In the genomic region with DNA sequence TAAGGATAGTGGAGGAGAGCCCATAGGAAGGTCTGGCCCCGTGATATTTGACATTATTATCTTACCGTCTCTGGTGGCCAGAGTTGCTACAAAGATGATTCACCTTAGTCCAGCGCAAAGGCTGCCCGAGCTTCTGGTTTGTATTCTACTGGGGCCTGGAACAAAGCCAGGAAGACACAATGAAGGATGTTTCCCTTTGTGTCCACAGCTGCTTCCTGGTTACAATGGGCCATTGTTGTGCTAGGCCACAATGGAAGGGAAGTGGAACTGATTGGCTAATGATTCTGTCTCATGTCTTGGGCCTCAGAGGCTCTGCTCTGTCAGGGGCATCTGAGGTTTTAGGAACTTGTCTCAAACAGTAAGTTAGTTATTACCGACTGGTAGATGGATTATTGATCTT, we compare ENCODE assay signal across 8 cellular contexts.
DNase-seq lines count a peak whose midpoint lies in the region; ATAC-seq and TF ChIP-seq lines count a peak whose summit lies in the region.

No MANE protein-coding gene starts in this region.

- DNase-seq in GF-D8 (lab: John Stamatoyannopoulos, UW) (peak; percentile 43), NCI-H774 (lab: John Stamatoyannopoulos, UW) (peak; percentile 42), retina (peak; percentile 55), Peyer's patch (no peak), PC-3 (no peak), activated T-cell treated with anti-CD3 and anti-CD28 coated beads for 4 hours (no peak)

- intact Hi-C loops in PC-3 (cut with micrococcal nuclease), result no loop called here

- ATAC-seq in HG02870 (IDR thresholded peaks at IDR 0.05; ENCODE audit: unreplicated experiment) (peak; percentile 70), esophagus mucosa (peak; percentile 36), PC-3 (no peak)

- no peaks in the 10 kb centered on the region for H3K9me3 ChIP-seq in Peyer's patch
- no peaks in the 10 kb centered on the region for H3K9me3 ChIP-seq in PC-3 (ENCODE audit: low read length)

- CTCF ChIA-PET in PC-3 (lab: Charles Lee), result no interaction called here

- no TSS peak for BruUV-seq in PC-3 (replicated peaks; lab: Mats Ljungman, UMichigan)

- H3K79me2 ChIP-seq in PC-3 (ENCODE audit: low read length), result no peaks in the 10 kb centered on the region

- H3K4me3 ChIP-seq in Peyer's patch (no peak overlapping the region), PC-3 (ENCODE audit: low read length) (no peak overlapping the region)

- no peak for TF ChIP-seq POLR2A in Peyer's patch (IDR thresholded peaks at IDR 0.05)

- TF ChIP-seq CTCF in Peyer's patch (IDR thresholded peaks at IDR 0.05) (no peak), PC-3 (conservative IDR thresholded peaks at IDR 0.05; ENCODE audit: low read depth, low read length) (no peak)

- H3K9me2 ChIP-seq in PC-3 (replicated peaks; ENCODE audit: low read length), result no peaks in the 10 kb centered on the region

- H3K9ac ChIP-seq in PC-3 (ENCODE audit: low read length), result no peak overlapping the region

- no peaks in the 10 kb centered on the region for H4K20me1 ChIP-seq in PC-3 (ENCODE audit: low read length)

- H3F3A ChIP-seq in PC-3 (ENCODE audit: low read length, unreplicated experiment), result no peaks in the 10 kb centered on the region

- H2AFZ ChIP-seq in PC-3 (ENCODE audit: low read length), result no peak overlapping the region

- H3K27me3 ChIP-seq in Peyer's patch (no peaks in the 10 kb centered on the region), PC-3 (ENCODE audit: low read length) (no peaks in the 10 kb centered on the region)

- POLR2A ChIA-PET in PC-3 (lab: Charles Lee; ENCODE audit: unreplicated experiment), result no interaction called here

- H3K4me2 ChIP-seq in PC-3 (ENCODE audit: low read length), result no peak overlapping the region

- H3K27ac ChIP-seq in Peyer's patch (no peak overlapping the region), PC-3 (ENCODE audit: low read length) (no peak overlapping the region)

- H3K36me3 ChIP-seq in Peyer's patch, result no peaks in the 10 kb centered on the region
- no peaks in the 10 kb centered on the region for H3K36me3 ChIP-seq in PC-3 (ENCODE audit: low read depth, low read length)

- no peaks in the 10 kb centered on the region for H3K4me1 ChIP-seq in Peyer's patch
- H3K4me1 ChIP-seq in PC-3 (ENCODE audit: insufficient read depth, low read length), result no peaks in the 10 kb centered on the region

Comparison
In these comparisons a context has a peak if more than half of its experiments do, and no peak if none do; other contexts are left out.
1. DNase-seq: peak in GF-D8 (single experiment), NCI-H774 (single experiment) and retina (single experiment); none in Peyer's patch (0 of 3), PC-3 (single experiment) and activated T-cell treated with anti-CD3 and anti-CD28 coated beads for 4 hours (single experiment).